ENCODE assay signal across 23 cellular contexts in the genomic region with DNA sequence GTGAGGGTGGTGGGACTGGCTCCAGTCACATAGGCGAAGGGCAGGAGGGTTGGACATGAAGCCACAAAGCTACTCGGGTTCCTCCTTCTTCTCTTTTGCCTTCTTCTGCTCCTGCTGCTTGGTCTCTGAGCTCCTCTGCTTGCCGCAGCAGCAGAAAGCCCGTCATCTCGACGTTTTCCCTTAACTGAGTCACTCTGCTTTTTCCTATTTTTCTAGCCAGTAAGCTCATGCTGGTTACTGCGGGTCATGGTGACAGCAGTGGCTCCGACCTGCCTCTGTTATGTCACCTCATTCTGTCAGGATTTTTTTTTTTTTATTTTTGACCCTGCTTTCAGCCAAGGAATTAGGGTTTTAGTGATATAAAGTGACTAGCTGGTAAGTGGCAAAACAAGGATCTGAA. TPM values are rescaled to one million over a fixed set of nuclear protein-coding genes. Genes with fewer than 3 reads are reported as not detected.
"Had no signal": no experiment of that assay in that cellular context is flagged by ENCODE, and none has a peak within 500 bp of the region (broad histone marks: within the 10 kb centered on the region; RNA-seq: fewer than 3 reads in every experiment).

No MANE protein-coding gene starts in this region.

- DNase-seq: activated CD4-positive, alpha-beta memory T cell treated with anti-CD3 and anti-CD28 coated beads for 36 hours; activated CD4-positive, alpha-beta T cell treated with anti-CD3 and anti-CD28 coated beads, Interleukin-2, amount 10 ng/mL, durations not matched to agents 7 days and 5 days; activated CD4-positive, CD25-positive, alpha-beta regulatory T cell; activated gamma-delta T cell; activated naive CD4-positive, alpha-beta T cell treated with anti-CD3 and anti-CD28 coated beads, Interleukin-2, amount 10 ng/mL, durations not matched to agents 7 days and 5 days; activated naive CD8-positive, alpha-beta T cell treated with anti-CD3 and anti-CD28 coated beads for 36 hours; activated T-cell treated with anti-CD3 and anti-CD28 coated beads for 4 hours; activated T-cell treated with anti-CD3 and anti-CD28 coated beads, Interleukin-2, amount 50 U/mL, for 48 hours; cerebellar nuclear complex; NCI-H1105 treated with DMSO at 0.1 percent for 48 hours; NCI-H1436 treated with DMSO at 0.1 percent for 48 hours; NCI-H187; NCI-H2081 treated with DMSO at 0.1 percent for 48 hours; NCI-H446; NCI-H524; SHP77 treated with DMSO at 0.1 percent for 48 hours; T-helper 1 cell had no signal

- H3K4me2 ChIP-seq: KMS-11 had no signal

- H3K9ac ChIP-seq: KMS-11 had no signal

- ATAC-seq: activated T-helper 17 cell treated with anti-CD3 and anti-CD28 coated beads, Interleukin-2, amount 50 U/mL, for 72 hours; PC-3 had no signal

- H3K27ac ChIP-seq: KMS-11, VCaP had no signal

RNA-seq across cellular contexts. Expression of gene FMOD, which starts 2.6 kb away (rescaled TPM):
- total RNA-seq: activated CD4-positive, alpha-beta T cell treated with anti-CD3 and anti-CD28 coated beads, Interleukin-2, amount 10 ng/mL, durations not matched to agents 7 days and 5 days; MCF 10A; PC-3; T-helper 2 cell treated with Interferon-gamma antibody and Interleukin-4, amounts not matched to agents 100 ng/mL and 5 ng/mL, for 36 hours had no signal
